Comparison of ENCODE assay signal across 12 cellular contexts in genomic region chr7:110204527-110204926, GRCh38.
DNase-seq lines count a peak whose midpoint lies in the region; ATAC-seq and TF ChIP-seq lines count a peak whose summit lies in the region.
"Had no signal": no experiment of that assay in that cellular context is flagged by ENCODE, and none has a peak within 500 bp of the region (broad histone marks: within the 10 kb centered on the region; RNA-seq: fewer than 3 reads in every experiment).

No MANE protein-coding gene starts in this region.

- no peak overlapping the region for H3K27ac ChIP-seq in WERI-Rb-1
- H3K27ac ChIP-seq: heart left ventricle, right atrium auricular region had no signal

- H3K4me3 ChIP-seq in HFF-Myc (replicated peaks; ENCODE audit: low read depth, low read length) (no peak overlapping the region), WERI-Rb-1 (ENCODE audit: low read depth, low read length) (no peak overlapping the region)
- H3K4me3 ChIP-seq: heart left ventricle, right atrium auricular region had no signal

- intact Hi-C loops in sciatic nerve (cut with DNase I): no loop called here

- TF ChIP-seq CTCF in HFF-Myc (IDR thresholded peaks at IDR 0.05; ENCODE audit: low read depth, low read length, missing control alignments): peak; percentile 11
- peak; percentile 58 for TF ChIP-seq CTCF in WERI-Rb-1 (IDR thresholded peaks at IDR 0.05; ENCODE audit: low read depth, low read length)

- no peaks in the 10 kb centered on the region for H3K36me3 ChIP-seq in WERI-Rb-1
- H3K36me3 ChIP-seq: heart left ventricle, right atrium auricular region had no signal

- H3K27me3 ChIP-seq in WERI-Rb-1 (ENCODE audit: insufficient read depth, low read depth, severe bottlenecking): no peaks in the 10 kb centered on the region
- H3K27me3 ChIP-seq: heart left ventricle, right atrium auricular region had no signal

- ATAC-seq in GM19455 (IDR thresholded peaks at IDR 0.05; ENCODE audit: unreplicated experiment) (no peak), HG02759 (IDR thresholded peaks at IDR 0.05; ENCODE audit: unreplicated experiment) (no peak), sciatic nerve (no peak)
- ATAC-seq: heart left ventricle had no signal

- DNase-seq in COR-L47 (lab: John Stamatoyannopoulos, UW) (peak; percentile 26), HFF-Myc (ENCODE audit: extremely low read depth, low read depth) (no peak), WERI-Rb-1 (peak; percentile 19), islet precursor cell (peak; percentile 61), sciatic nerve (ENCODE audit: low spot score) (no peak), midbrain (lab: John Stamatoyannopoulos, UW) (no peak)
- DNase-seq: activated CD4-positive, alpha-beta memory T cell treated with anti-CD3 and anti-CD28 coated beads for 36 hours; heart left ventricle; NCI-H2081 treated with DMSO at 0.1 percent for 48 hours had no signal

- no peaks in the 10 kb centered on the region for H3K9me3 ChIP-seq in WERI-Rb-1 (ENCODE audit: severe bottlenecking)
- H3K9me3 ChIP-seq: heart left ventricle, right atrium auricular region had no signal

Comparison
In these comparisons a context has a peak if more than half of its experiments do, and no peak if none do; other contexts are left out.
1. DNase-seq: peak in COR-L47 (single experiment), WERI-Rb-1 (single experiment) and islet precursor cell (single experiment); none in HFF-Myc (single experiment), sciatic nerve (single experiment) and midbrain (single experiment).